8 cellular contexts compared by ENCODE assay signal in the genomic region with DNA sequence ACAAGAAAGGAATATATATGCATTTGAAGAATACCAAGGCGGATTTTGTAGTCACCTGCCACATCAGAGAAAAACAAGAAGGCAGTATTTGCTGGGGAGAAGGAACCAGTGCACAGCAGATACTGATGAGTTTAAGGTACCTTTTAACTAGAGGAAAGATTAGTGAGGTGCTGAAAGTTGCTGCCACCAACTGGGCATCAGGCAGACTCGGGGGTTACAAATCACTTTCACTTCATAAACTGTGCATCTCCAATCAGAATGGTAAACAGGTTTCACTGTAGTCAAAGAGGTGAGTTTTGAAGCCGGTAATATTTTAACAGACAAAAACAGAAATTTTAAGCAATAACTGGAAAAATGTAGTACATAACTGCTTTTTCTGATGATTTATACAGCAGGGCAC. TPM values are rescaled to one million over a fixed set of nuclear protein-coding genes. Genes with fewer than 3 reads are reported as not detected.
DNase-seq lines count a peak whose midpoint lies in the region; TF ChIP-seq lines count a peak whose summit lies in the region.

No MANE protein-coding gene starts in this region.

- TF ChIP-seq CTCF in OCI-LY7 (conservative IDR thresholded peaks at IDR 0.05; ENCODE audit: low read length), result peak; percentile 61
- peak in 1 of 3 experiments; percentile 3 for TF ChIP-seq CTCF in testis (IDR thresholded peaks at IDR 0.05)
- peak in 1 of 7 experiments; percentile 7 for TF ChIP-seq CTCF in stomach (IDR thresholded peaks at IDR 0.05)

- no TSS peak for BruUV-seq in OCI-LY7 (replicated peaks; lab: Mats Ljungman, UMichigan)

- intact Hi-C loops in OCI-LY7 (cut with micrococcal nuclease; ENCODE audit: unreplicated experiment) (no loop called here), testis (cut with DNase I; ENCODE audit: low total_unique reads) (no loop called here), stomach (cut with DNase I; ENCODE audit: low total_unique reads) (no loop called here)

- H3K27me3 ChIP-seq in testis (no peaks in the 10 kb centered on the region), stomach (peaks cover 0 to 28% (median 24%) of the 10 kb centered on the region in 3 donors)
- H3K27me3 ChIP-seq in effector memory CD4-positive, alpha-beta T cell (replicated peaks; ENCODE audit: control insufficient read depth, insufficient read depth, low read length, poor library complexity, severe bottlenecking), result no peaks in the 10 kb centered on the region

- no peak overlapping the region for H3K4me3 ChIP-seq in OCI-LY7 (ENCODE audit: low read depth, low read length, poor library complexity, severe bottlenecking)
- no peak overlapping the region for H3K4me3 ChIP-seq in testis
- H3K4me3 ChIP-seq in effector memory CD4-positive, alpha-beta T cell (ENCODE audit: insufficient read depth, low read depth, low read length, poor library complexity, severe bottlenecking), result no peak overlapping the region
- H3K4me3 ChIP-seq in stomach, result peak overlapping the region in 2 of 4 donors; percentile 63 to 82

- H3K9me3 ChIP-seq in OCI-LY7 (ENCODE audit: low read length) (no peaks in the 10 kb centered on the region), testis (no peaks in the 10 kb centered on the region), stomach (no peaks in the 10 kb centered on the region)
- H3K9me3 ChIP-seq in effector memory CD4-positive, alpha-beta T cell (ENCODE audit: control insufficient read depth, low read length), result no peaks in the 10 kb centered on the region

- H3K4me1 ChIP-seq in OCI-LY7 (ENCODE audit: insufficient read depth, low read length, poor library complexity, severe bottlenecking), result no peaks in the 10 kb centered on the region
- peaks cover 8% of the 10 kb centered on the region for H3K4me1 ChIP-seq in testis
- no peaks in the 10 kb centered on the region for H3K4me1 ChIP-seq in effector memory CD4-positive, alpha-beta T cell (ENCODE audit: control insufficient read depth, insufficient read depth, low read length, poor library complexity, severe bottlenecking)
- peaks cover 6 to 58% (median 40%) of the 10 kb centered on the region in 4 donors for H3K4me1 ChIP-seq in stomach

- no peak overlapping the region for H3K27ac ChIP-seq in OCI-LY7 (ENCODE audit: low read depth, low read length, poor library complexity, severe bottlenecking)
- H3K27ac ChIP-seq in testis, result peak overlapping the region in 1 of 2 donors; percentile 1
- H3K27ac ChIP-seq in effector memory CD4-positive, alpha-beta T cell (ENCODE audit: insufficient read depth, low read length, poor library complexity, severe bottlenecking), result no peak overlapping the region
- peak overlapping the region in 1 of 5 donors; percentile 66 for H3K27ac ChIP-seq in stomach

- WGBS in testis, 2 donors, result 58 to 69% methylated on average over 3 of the region's 3 CpGs
- 46 to 60% (median 53%) methylated on average over 3 of the region's 3 CpGs for WGBS in stomach, 5 donors

- H3K9me2 ChIP-seq in OCI-LY7 (ENCODE audit: insufficient read depth, low read length), result no peaks in the 10 kb centered on the region

- no peaks in the 10 kb centered on the region for H4K20me1 ChIP-seq in OCI-LY7 (ENCODE audit: insufficient read depth, low read length)

- no peak overlapping the region for H2AFZ ChIP-seq in OCI-LY7 (ENCODE audit: low read length)

- no peak overlapping the region for H3K4me2 ChIP-seq in OCI-LY7 (ENCODE audit: low read length)

- TF ChIP-seq POLR2A in testis (IDR thresholded peaks at IDR 0.05) (no peak), stomach (IDR thresholded peaks at IDR 0.05) (no peak)

- POLR2A ChIA-PET in OCI-LY7 (lab: Charles Lee), result no interaction called here

- CTCF ChIA-PET in OCI-LY7 (lab: Charles Lee; ENCODE audit: unreplicated experiment), result no interaction called here

- H3K79me2 ChIP-seq in OCI-LY7 (ENCODE audit: insufficient read depth, low read depth, low read length), result no peaks in the 10 kb centered on the region

- peak; percentile 1 for DNase-seq in NCI-H2196 (lab: John Stamatoyannopoulos, UW; ENCODE audit: unreplicated experiment)
- DNase-seq in NCI-H2196 treated with DMSO at 0.1 percent for 48 hours (lab: John Stamatoyannopoulos, UW; ENCODE audit: unreplicated experiment), result no peak
- peak; percentile 7 for DNase-seq in OCI-LY7 (ENCODE audit: low spot score)
- peak; percentile 56 for DNase-seq in fibroblast of gingiva (ENCODE audit: low read depth)
- DNase-seq in testis, result peak; percentile 36
- no peak for DNase-seq in effector memory CD4-positive, alpha-beta T cell
- no peak for DNase-seq in activated T-cell treated with anti-CD3 and anti-CD28 coated beads for 4 hours
- no peak for DNase-seq in stomach

- TF ChIP-seq EP300 in stomach (IDR thresholded peaks at IDR 0.05), result no peak

- no peaks in the 10 kb centered on the region for H3K36me3 ChIP-seq in OCI-LY7 (ENCODE audit: insufficient read depth, low read length)
- H3K36me3 ChIP-seq in testis (ENCODE audit: low read depth, missing control alignments), result no peaks in the 10 kb centered on the region
- no peaks in the 10 kb centered on the region for H3K36me3 ChIP-seq in effector memory CD4-positive, alpha-beta T cell (ENCODE audit: control insufficient read depth, insufficient read depth, low read length)
- no peaks in the 10 kb centered on the region for H3K36me3 ChIP-seq in stomach

RNA-seq across cellular contexts. Expression of a gene that starts 4.1 kb away (rescaled TPM):
- 1.0 and 2.3 TPM in 2 replicates for total RNA-seq in OCI-LY7 (2014; rRNA removed; shearing (Covaris generic))
- total RNA-seq in OCI-LY7 (2022) (0.68 TPM in 2 replicates), testis (10 to 100 TPM; 48.5 to 68.7 TPM), stomach (100 to 1,000 TPM in 3 of 5 donors, 10 to 100 TPM in 2; 32.1 to 384 (median 104) TPM)
- polyA plus RNA-seq in testis (ENCODE audit: insufficient read depth, low read depth, low replicate concordance) (77.1 TPM), stomach (1 to 10 TPM; 4.7 to 7.9 (median 5.5) TPM)

Comparison
In these comparisons a context has a peak if more than half of its experiments do, and no peak if none do; other contexts are left out.
1. DNase-seq: peak in NCI-H2196 (single experiment), OCI-LY7 (single experiment), fibroblast of gingiva (single experiment) and testis (single experiment); none in NCI-H2196 treated with DMSO at 0.1 percent for 48 hours (single experiment), effector memory CD4-positive, alpha-beta T cell (0 of 3), activated T-cell treated with anti-CD3 and anti-CD28 coated beads for 4 hours (single experiment) and stomach (single experiment).
2. RNA of a gene that starts 4.1 kb away (total RNA-seq): 32.1 to 384 TPM in stomach and 48.5 to 68.7 TPM in testis; 0.68 to 2.3 TPM in OCI-LY7; every median in the first group is over 10 times any median in the second.